ENCODE assay signal across 9 cellular contexts in genomic region chr2:160417745-160418397, GRCh38.
A peak's percentile ranks its signal among the peaks of the same experiment; 100 is the strongest.
DNase-seq lines count a peak whose midpoint lies in the region; ATAC-seq and TF ChIP-seq lines count a peak whose summit lies in the region.
"Had no signal": no experiment of that assay in that cellular context is flagged by ENCODE, and none has a peak within 500 bp of the region (broad histone marks: within the 10 kb centered on the region; RNA-seq: fewer than 3 reads in every experiment).

No MANE protein-coding gene starts in this region.

- H3K4me3 ChIP-seq in HEK293 (ENCODE audit: low read depth, low read length): no peak overlapping the region

- H3K4me1 ChIP-seq in HEK293 (ENCODE audit: control insufficient read depth, insufficient read depth, low read length): peaks cover 13% of the 10 kb centered on the region

- peaks cover 0 to 12% of the 10 kb centered on the region in 2 donors for H3K36me3 Mint-ChIP-seq in activated naive CD4-positive, alpha-beta T cell treated with anti-CD3 and anti-CD28 coated beads, Interleukin-2, amount 50 U/mL, for 72 hours

- no peaks in the 10 kb centered on the region for H3K36me3 ChIP-seq in HEK293 (ENCODE audit: control insufficient read depth in 2 of 2, insufficient read depth in 1 of 2, low read length in 2 of 2)

- no peaks in the 10 kb centered on the region for H3K9me3 Mint-ChIP-seq in activated naive CD4-positive, alpha-beta T cell treated with anti-CD3 and anti-CD28 coated beads, Interleukin-2, amount 50 U/mL, for 72 hours

- CTCF ChIA-PET in HEK293 (lab: Yijun Ruan, JAX): no interaction called here

- no peak overlapping the region for H3K27ac ChIP-seq in HEK293 (ENCODE audit: extremely low read depth, low read depth, low read length)

- POLR2A ChIA-PET in HEK293 (lab: Yijun Ruan, JAX): no interaction called here

- no peaks in the 10 kb centered on the region for H3K9me3 ChIP-seq in HEK293 (ENCODE audit: control insufficient read depth, insufficient read depth, low read depth, low read length)

- ATAC-seq in activated naive CD4-positive, alpha-beta T cell treated with anti-CD3 and anti-CD28 coated beads, Interleukin-2, amount 50 U/mL, for 72 hours: peak; percentile 92 to 93

- DNase-seq in AG08396 (ENCODE audit: low spot score) (peak; percentile 51), hepatic stellate cell (ENCODE audit: low spot score) (peak; percentile 59), ureter (ENCODE audit: low spot score) (no peak), NCI-H2227 (lab: John Stamatoyannopoulos, UW; ENCODE audit: unreplicated experiment) (no peak), HuH-7 (ENCODE audit: low spot score) (no peak)
- no peak for DNase-seq in activated naive CD4-positive, alpha-beta T cell treated with anti-CD3 and anti-CD28 coated beads, Interleukin-2, amount 50 U/mL, for 72 hours (ENCODE audit: low spot score in 2 of 2)
- DNase-seq in activated effector memory CD4-positive, alpha-beta T cell treated with anti-CD3 and anti-CD28 coated beads, Interleukin-2, amount 50 U/mL, for 16 hours: no peak
- DNase-seq: effector CD8-positive, alpha-beta T cell had no signal

- TF ChIP-seq CTCF in HEK293 (tag by site-specific recombination; IDR thresholded peaks at IDR 0.05): no peak

- peak overlapping the region; percentile 67 to 90 for H3K27ac Mint-ChIP-seq in activated naive CD4-positive, alpha-beta T cell treated with anti-CD3 and anti-CD28 coated beads, Interleukin-2, amount 50 U/mL, for 72 hours

TF ChIP-seq in HEK293, 187 proteins besides CTCF, POLR2A, EP300 and RAD21:
- no peak for TF ChIP-seq ZNF449 (tag by site-specific recombination; IDR thresholded peaks at IDR 0.05)
- 0 out of 2 replicates have a peak, but pooled peaks have one; percentile 17 for TF ChIP-seq ATF2 (tag by site-specific recombination; IDR thresholded peaks at IDR 0.05; ENCODE audit: low read depth)
- TF ChIP-seq ZNF558 (tag by site-specific recombination; IDR thresholded peaks at IDR 0.05): no peak
- no peak for TF ChIP-seq ZNF776 (tag by site-specific recombination; IDR thresholded peaks at IDR 0.05; ENCODE audit: borderline replicate concordance)
- no peak for TF ChIP-seq BCL11A (tag by site-specific recombination; IDR thresholded peaks at IDR 0.05; ENCODE audit: low read depth)
- peak; percentile 28; the same call in 1 of the 2 replicates for TF ChIP-seq ZBTB17 (tag by site-specific recombination; IDR thresholded peaks at IDR 0.05)
- TF ChIP-seq MZF1 (tag by site-specific recombination; IDR thresholded peaks at IDR 0.05; ENCODE audit: borderline replicate concordance): no peak
- no peak for TF ChIP-seq BCL6B (tag by site-specific recombination; IDR thresholded peaks at IDR 0.05)
- no peak for TF ChIP-seq ZSCAN16 (tag by site-specific recombination; IDR thresholded peaks at IDR 0.05)
- TF ChIP-seq ZNF629 (tag by site-specific recombination; IDR thresholded peaks at IDR 0.05): peak; percentile 55; the same call in 1 of the 2 replicates
- TF ChIP-seq ZNF473 (tag by site-specific recombination; IDR thresholded peaks at IDR 0.05): no peak
- TF ChIP-seq ZBTB7A (tag by site-specific recombination; IDR thresholded peaks at IDR 0.05; ENCODE audit: low read depth): no peak
- TF ChIP-seq EGR2 (tag by site-specific recombination; IDR thresholded peaks at IDR 0.05; ENCODE audit: low read depth): no peak
- peak; percentile 47 for TF ChIP-seq ZEB2 (tag by site-specific recombination; IDR thresholded peaks at IDR 0.05)
- no peak for TF ChIP-seq KLF17 (tag by site-specific recombination; IDR thresholded peaks at IDR 0.05)
- no peak for TF ChIP-seq ZNF654 (tag by site-specific recombination; IDR thresholded peaks at IDR 0.05; ENCODE audit: low read depth)
- TF ChIP-seq OSR2 (tag by site-specific recombination; IDR thresholded peaks at IDR 0.05): peak; percentile 36
- no peak for TF ChIP-seq ZNF488 (tag by site-specific recombination; IDR thresholded peaks at IDR 0.05)
- no peak for TF ChIP-seq ZFP37 (tag by site-specific recombination; IDR thresholded peaks at IDR 0.05)
- TF ChIP-seq ZSCAN23 (tag by site-specific recombination; IDR thresholded peaks at IDR 0.05): no peak
- TF ChIP-seq PRDM6 (tag by site-specific recombination; IDR thresholded peaks at IDR 0.05): peak; percentile 84
- TF ChIP-seq ZNF514 (tag by site-specific recombination; IDR thresholded peaks at IDR 0.05): no peak
- no peak for TF ChIP-seq GLI2 (tag by site-specific recombination; IDR thresholded peaks at IDR 0.05; ENCODE audit: borderline replicate concordance, low read depth)

Comparison
In these comparisons a context has a peak if more than half of its experiments do, and no peak if none do; other contexts are left out.
1. DNase-seq: peak in AG08396 (single experiment) and hepatic stellate cell (single experiment); none in activated naive CD4-positive, alpha-beta T cell treated with anti-CD3 and anti-CD28 coated beads, Interleukin-2, amount 50 U/mL, for 72 hours (0 of 2), ureter (single experiment), NCI-H2227 (single experiment), activated effector memory CD4-positive, alpha-beta T cell treated with anti-CD3 and anti-CD28 coated beads, Interleukin-2, amount 50 U/mL, for 16 hours (single experiment) and HuH-7 (single experiment).